1 cellular context compared by ENCODE assay signal in genomic region chr6:73194744-73195143, GRCh38.
TF ChIP-seq lines count a peak whose summit lies in the region.

No MANE protein-coding gene starts in this region.

TF ChIP-seq in GM23338, 12 proteins besides CTCF, POLR2A, EP300 and RAD21 (continued from another document):
- TF ChIP-seq, protein P1, sequence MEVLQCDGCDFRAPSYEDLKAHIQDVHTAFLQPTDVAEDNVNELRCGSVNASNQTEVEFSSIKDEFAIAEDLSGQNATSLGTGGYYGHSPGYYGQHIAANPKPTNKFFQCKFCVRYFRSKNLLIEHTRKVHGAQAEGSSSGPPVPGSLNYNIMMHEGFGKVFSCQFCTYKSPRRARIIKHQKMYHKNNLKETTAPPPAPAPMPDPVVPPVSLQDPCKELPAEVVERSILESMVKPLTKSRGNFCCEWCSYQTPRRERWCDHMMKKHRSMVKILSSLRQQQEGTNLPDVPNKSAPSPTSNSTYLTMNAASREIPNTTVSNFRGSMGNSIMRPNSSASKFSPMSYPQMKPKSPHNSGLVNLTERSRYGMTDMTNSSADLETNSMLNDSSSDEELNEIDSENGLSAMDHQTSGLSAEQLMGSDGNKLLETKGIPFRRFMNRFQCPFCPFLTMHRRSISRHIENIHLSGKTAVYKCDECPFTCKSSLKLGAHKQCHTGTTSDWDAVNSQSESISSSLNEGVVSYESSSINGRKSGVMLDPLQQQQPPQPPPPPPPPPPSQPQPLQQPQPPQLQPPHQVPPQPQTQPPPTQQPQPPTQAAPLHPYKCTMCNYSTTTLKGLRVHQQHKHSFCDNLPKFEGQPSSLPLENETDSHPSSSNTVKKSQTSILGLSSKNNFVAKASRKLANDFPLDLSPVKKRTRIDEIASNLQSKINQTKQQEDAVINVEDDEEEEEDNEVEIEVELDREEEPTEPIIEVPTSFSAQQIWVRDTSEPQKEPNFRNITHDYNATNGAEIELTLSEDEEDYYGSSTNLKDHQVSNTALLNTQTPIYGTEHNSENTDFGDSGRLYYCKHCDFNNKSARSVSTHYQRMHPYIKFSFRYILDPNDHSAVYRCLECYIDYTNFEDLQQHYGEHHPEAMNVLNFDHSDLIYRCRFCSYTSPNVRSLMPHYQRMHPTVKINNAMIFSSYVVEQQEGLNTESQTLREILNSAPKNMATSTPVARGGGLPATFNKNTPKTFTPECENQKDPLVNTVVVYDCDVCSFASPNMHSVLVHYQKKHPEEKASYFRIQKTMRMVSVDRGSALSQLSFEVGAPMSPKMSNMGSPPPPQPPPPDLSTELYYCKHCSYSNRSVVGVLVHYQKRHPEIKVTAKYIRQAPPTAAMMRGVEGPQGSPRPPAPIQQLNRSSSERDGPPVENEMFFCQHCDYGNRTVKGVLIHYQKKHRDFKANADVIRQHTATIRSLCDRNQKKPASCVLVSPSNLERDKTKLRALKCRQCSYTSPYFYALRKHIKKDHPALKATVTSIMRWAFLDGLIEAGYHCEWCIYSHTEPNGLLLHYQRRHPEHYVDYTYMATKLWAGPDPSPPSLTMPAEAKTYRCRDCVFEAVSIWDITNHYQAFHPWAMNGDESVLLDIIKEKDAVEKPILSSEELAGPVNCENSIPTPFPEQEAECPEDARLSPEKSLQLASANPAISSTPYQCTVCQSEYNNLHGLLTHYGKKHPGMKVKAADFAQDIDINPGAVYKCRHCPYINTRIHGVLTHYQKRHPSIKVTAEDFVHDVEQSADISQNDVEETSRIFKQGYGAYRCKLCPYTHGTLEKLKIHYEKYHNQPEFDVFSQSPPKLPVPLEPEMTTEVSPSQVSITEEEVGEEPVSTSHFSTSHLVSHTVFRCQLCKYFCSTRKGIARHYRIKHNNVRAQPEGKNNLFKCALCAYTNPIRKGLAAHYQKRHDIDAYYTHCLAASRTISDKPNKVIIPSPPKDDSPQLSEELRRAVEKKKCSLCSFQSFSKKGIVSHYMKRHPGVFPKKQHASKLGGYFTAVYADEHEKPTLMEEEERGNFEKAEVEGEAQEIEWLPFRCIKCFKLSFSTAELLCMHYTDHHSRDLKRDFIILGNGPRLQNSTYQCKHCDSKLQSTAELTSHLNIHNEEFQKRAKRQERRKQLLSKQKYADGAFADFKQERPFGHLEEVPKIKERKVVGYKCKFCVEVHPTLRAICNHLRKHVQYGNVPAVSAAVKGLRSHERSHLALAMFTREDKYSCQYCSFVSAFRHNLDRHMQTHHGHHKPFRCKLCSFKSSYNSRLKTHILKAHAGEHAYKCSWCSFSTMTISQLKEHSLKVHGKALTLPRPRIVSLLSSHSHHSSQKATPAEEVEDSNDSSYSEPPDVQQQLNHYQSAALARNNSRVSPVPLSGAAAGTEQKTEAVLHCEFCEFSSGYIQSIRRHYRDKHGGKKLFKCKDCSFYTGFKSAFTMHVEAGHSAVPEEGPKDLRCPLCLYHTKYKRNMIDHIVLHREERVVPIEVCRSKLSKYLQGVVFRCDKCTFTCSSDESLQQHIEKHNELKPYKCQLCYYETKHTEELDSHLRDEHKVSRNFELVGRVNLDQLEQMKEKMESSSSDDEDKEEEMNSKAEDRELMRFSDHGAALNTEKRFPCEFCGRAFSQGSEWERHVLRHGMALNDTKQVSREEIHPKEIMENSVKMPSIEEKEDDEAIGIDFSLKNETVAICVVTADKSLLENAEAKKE (CRISPR knock-in tag; IDR thresholded peaks at IDR 0.05) = no peak
- TF ChIP-seq NANOG (IDR thresholded peaks at IDR 0.05; ENCODE audit: borderline replicate concordance) (no peak), EZH2 (IDR thresholded peaks at IDR 0.05; ENCODE audit: low read depth, unreplicated experiment) (no peak), POLR2AphosphoS5 (IDR thresholded peaks at IDR 0.05; ENCODE audit: low read depth) (no peak), EZH2phosphoT487 (IDR thresholded peaks at IDR 0.05; ENCODE audit: unreplicated experiment) (no peak), STAT1 (IDR thresholded peaks at IDR 0.05; ENCODE audit: unreplicated experiment) (no peak), ZNF331 (CRISPR knock-in tag; IDR thresholded peaks at IDR 0.05; ENCODE audit: low read depth) (no peak), JUNB (IDR thresholded peaks at IDR 0.05; ENCODE audit: unreplicated experiment) (no peak), ZNF114 (CRISPR knock-in tag; IDR thresholded peaks at IDR 0.05) (no peak)
- TF ChIP-seq, protein P2, sequence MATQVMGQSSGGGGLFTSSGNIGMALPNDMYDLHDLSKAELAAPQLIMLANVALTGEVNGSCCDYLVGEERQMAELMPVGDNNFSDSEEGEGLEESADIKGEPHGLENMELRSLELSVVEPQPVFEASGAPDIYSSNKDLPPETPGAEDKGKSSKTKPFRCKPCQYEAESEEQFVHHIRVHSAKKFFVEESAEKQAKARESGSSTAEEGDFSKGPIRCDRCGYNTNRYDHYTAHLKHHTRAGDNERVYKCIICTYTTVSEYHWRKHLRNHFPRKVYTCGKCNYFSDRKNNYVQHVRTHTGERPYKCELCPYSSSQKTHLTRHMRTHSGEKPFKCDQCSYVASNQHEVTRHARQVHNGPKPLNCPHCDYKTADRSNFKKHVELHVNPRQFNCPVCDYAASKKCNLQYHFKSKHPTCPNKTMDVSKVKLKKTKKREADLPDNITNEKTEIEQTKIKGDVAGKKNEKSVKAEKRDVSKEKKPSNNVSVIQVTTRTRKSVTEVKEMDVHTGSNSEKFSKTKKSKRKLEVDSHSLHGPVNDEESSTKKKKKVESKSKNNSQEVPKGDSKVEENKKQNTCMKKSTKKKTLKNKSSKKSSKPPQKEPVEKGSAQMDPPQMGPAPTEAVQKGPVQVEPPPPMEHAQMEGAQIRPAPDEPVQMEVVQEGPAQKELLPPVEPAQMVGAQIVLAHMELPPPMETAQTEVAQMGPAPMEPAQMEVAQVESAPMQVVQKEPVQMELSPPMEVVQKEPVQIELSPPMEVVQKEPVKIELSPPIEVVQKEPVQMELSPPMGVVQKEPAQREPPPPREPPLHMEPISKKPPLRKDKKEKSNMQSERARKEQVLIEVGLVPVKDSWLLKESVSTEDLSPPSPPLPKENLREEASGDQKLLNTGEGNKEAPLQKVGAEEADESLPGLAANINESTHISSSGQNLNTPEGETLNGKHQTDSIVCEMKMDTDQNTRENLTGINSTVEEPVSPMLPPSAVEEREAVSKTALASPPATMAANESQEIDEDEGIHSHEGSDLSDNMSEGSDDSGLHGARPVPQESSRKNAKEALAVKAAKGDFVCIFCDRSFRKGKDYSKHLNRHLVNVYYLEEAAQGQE (IDR thresholded peaks at IDR 0.05; ENCODE audit: unreplicated experiment) = no peak
- TF ChIP-seq, protein P3, sequence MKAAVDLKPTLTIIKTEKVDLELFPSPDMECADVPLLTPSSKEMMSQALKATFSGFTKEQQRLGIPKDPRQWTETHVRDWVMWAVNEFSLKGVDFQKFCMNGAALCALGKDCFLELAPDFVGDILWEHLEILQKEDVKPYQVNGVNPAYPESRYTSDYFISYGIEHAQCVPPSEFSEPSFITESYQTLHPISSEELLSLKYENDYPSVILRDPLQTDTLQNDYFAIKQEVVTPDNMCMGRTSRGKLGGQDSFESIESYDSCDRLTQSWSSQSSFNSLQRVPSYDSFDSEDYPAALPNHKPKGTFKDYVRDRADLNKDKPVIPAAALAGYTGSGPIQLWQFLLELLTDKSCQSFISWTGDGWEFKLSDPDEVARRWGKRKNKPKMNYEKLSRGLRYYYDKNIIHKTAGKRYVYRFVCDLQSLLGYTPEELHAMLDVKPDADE (IDR thresholded peaks at IDR 0.05) = no peak
